In the genomic region with DNA sequence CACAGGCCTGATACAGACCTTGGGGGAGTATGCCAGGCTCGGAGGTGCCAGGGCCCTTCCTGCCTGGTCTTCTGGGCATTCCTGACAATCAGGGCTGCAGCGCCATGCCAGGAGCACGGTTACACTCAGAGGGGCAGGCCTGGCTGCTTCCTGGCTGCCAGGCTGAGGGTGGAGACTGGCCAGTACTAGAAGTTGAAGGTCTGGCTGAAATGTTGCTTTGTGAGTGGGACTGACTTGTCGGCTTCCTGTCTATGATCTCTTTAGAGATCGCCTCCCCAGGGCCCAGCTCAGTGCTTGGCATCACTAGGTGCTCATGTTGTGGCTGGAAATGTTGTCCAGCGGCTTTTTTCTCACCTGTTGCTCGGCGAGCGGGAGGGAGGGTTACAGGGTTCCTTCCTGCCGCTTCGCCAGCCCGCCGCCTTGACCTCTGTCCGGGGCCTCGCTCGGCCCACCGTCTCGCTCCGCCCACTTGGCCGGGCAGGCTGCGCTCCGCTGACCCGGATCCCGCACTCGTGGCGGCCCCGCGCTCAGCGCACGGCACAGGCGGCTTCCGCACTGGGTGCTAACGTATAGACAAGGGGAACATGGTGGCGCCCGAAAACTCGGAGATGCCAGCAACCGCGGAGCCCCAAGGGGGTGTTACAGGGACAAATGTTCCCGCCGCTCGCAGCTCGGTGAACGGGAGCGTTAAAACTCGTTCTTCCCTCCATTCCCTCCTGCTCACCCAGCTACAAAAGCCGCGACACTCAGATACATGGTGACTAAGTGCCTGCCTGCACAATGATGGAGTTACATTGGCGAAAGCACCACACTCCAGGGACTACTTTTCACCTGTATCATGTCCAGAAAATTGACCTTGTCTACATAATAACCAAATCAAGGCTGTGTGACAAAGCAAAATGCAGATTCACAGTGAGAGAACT, we compare ENCODE assay signal across 8 cellular contexts. TPM values are rescaled to one million over a fixed set of nuclear protein-coding genes. Genes with fewer than 3 reads are reported as not detected.
A peak's percentile ranks its signal among the peaks of the same experiment; 100 is the strongest.
DNase-seq lines count a peak whose midpoint lies in the region; ATAC-seq and TF ChIP-seq lines count a peak whose summit lies in the region.

No MANE protein-coding gene starts in this region.

- H3K27ac ChIP-seq in transverse colon (no peak overlapping the region), WERI-Rb-1 (no peak overlapping the region)

- H3K36me3 ChIP-seq in transverse colon (peaks cover 0 to 9% (median 0%) of the 10 kb centered on the region in 4 donors), WERI-Rb-1 (peaks cover 11% of the 10 kb centered on the region)

- peaks cover 10% of the 10 kb centered on the region for H3K36me3 Mint-ChIP-seq in chondrocyte (ENCODE audit: low read depth)

- TF ChIP-seq CTCF in AG10803 (conservative IDR thresholded peaks at IDR 0.05; ENCODE audit: low read length) (no peak), chondrocyte (IDR thresholded peaks at IDR 0.05) (no peak), transverse colon (IDR thresholded peaks at IDR 0.05) (no peak), WERI-Rb-1 (IDR thresholded peaks at IDR 0.05; ENCODE audit: low read depth, low read length) (no peak)

- H3K9me3 Mint-ChIP-seq in chondrocyte (ENCODE audit: low read depth): no peaks in the 10 kb centered on the region

- H3K9me3 ChIP-seq in transverse colon (no peaks in the 10 kb centered on the region), WERI-Rb-1 (ENCODE audit: severe bottlenecking) (no peaks in the 10 kb centered on the region)

- ATAC-seq in GM18868 (IDR thresholded peaks at IDR 0.05; ENCODE audit: unreplicated experiment): peak; percentile 72
- ATAC-seq in HG03342 (IDR thresholded peaks at IDR 0.05; ENCODE audit: unreplicated experiment): peak; percentile 71

- H3K4me1 Mint-ChIP-seq in chondrocyte (ENCODE audit: low read depth): peaks cover 15% of the 10 kb centered on the region

- peaks cover 0 to 12% (median 4%) of the 10 kb centered on the region in 4 donors for H3K4me1 ChIP-seq in transverse colon

- no peaks in the 10 kb centered on the region for H3K27me3 ChIP-seq in transverse colon
- H3K27me3 ChIP-seq in WERI-Rb-1 (ENCODE audit: insufficient read depth, low read depth, severe bottlenecking): no peaks in the 10 kb centered on the region

- WGBS in transverse colon (ENCODE audit: low coverage in 1 of 2), 2 donors: 35% methylated on average over 25 of the region's 48 CpGs; no CpG with 5 or more reads in 1 of the 2 donors

- TF ChIP-seq EP300 in transverse colon (IDR thresholded peaks at IDR 0.05; ENCODE audit: low read depth): no peak

- peak; percentile 21 for DNase-seq in AG10803 (ENCODE audit: low read depth)
- no peak for DNase-seq in chondrocyte (ENCODE audit: low spot score)
- DNase-seq in medulla oblongata (ENCODE audit: extremely low spot score): peak; percentile 31
- peak; percentile 58 for DNase-seq in transverse colon
- DNase-seq in SHP77 (lab: John Stamatoyannopoulos, UW): no peak
- DNase-seq in WERI-Rb-1: no peak

- no peak for TF ChIP-seq POLR2A in transverse colon (IDR thresholded peaks at IDR 0.05)

- H3K27ac Mint-ChIP-seq in chondrocyte (ENCODE audit: unreplicated experiment): no peak overlapping the region

- peak overlapping the region; percentile 45 for H3K4me3 ChIP-seq in AG10803 (ENCODE audit: low read length)
- peak overlapping the region; percentile 7 to 38 (median 26) for H3K4me3 ChIP-seq in transverse colon
- no peak overlapping the region for H3K4me3 ChIP-seq in WERI-Rb-1 (ENCODE audit: low read depth, low read length)

- in situ Hi-C loops in transverse colon (cut with MboI; ENCODE audit: low pct_ligation_motif_present in 1 of 4, low pct_unique_long_range_greater_than_20kb in 1 of 4, low sequenced_read_pairs in 3 of 4): no loop called here

- H3K4me3 Mint-ChIP-seq in chondrocyte (ENCODE audit: unreplicated experiment): peak overlapping the region; percentile 57

- H3K27me3 Mint-ChIP-seq in chondrocyte (ENCODE audit: low read depth): no peaks in the 10 kb centered on the region

- intact Hi-C loops in transverse colon (cut with DNase I; ENCODE audit: low total_unique reads): no loop called here

RNA-seq across cellular contexts. Expression of a gene that starts 32.7 kb away (rescaled TPM):
- total RNA-seq in chondrocyte (16.4 to 45.3 TPM (median 16.8 TPM) in 3 replicates), transverse colon (10 to 100 TPM in 2 of 4 donors, 1 to 10 TPM in 2; 3.0 to 15.7 (median 11.0) TPM)

Comparison
In these comparisons a context has a peak if more than half of its experiments do, and no peak if none do; other contexts are left out.
1. DNase-seq: peak in AG10803 (single experiment), medulla oblongata (single experiment) and transverse colon (single experiment); none in chondrocyte (single experiment), SHP77 (0 of 2) and WERI-Rb-1 (single experiment).